In genomic region chr3:52238193-52238760, GRCh38 we compare ENCODE assay signal across 8 cellular contexts. TPM values are rescaled to one million over a fixed set of nuclear protein-coding genes. Genes with fewer than 3 reads are reported as not detected.
DNase-seq lines count a peak whose midpoint lies in the region; ATAC-seq and TF ChIP-seq lines count a peak whose summit lies in the region.

No MANE protein-coding gene starts in this region.

- H3K9me2 ChIP-seq in SK-N-SH: no peaks in the 10 kb centered on the region

- ATAC-seq in GM21825 (IDR thresholded peaks at IDR 0.05; ENCODE audit: unreplicated experiment) (peak; percentile 7), HG02610 (IDR thresholded peaks at IDR 0.05; ENCODE audit: unreplicated experiment) (no peak)

- no peaks in the 10 kb centered on the region; the same call in 1 of the 2 replicates for H3K9me3 ChIP-seq in AG04450 (ENCODE audit: control insufficient read depth, insufficient read depth, low read length)
- H3K9me3 ChIP-seq in SK-N-SH: no peaks in the 10 kb centered on the region
- no peaks in the 10 kb centered on the region for H3K9me3 ChIP-seq in esophagus muscularis mucosa

- POLR2A ChIA-PET in AG04450 (lab: Yijun Ruan, JAX) (interaction anchor here (0.6 to 2.3 kb wide), 7 partner anchors 8 to 84 kb away, joined by 3 to 14 read pairs (median 6); partner anchors contain the start of genes GLYCTK, POC1A, PPM1M and WDR82), SK-N-SH (lab: Yijun Ruan, JAX) (interaction anchor here (0.7 to 4.6 kb wide), 7 partner anchors 8 to 64 kb away, joined by 3 to 67 read pairs (median 3); partner anchors contain the start of gene WDR82)

- TF ChIP-seq POLR2A in esophagus muscularis mucosa (IDR thresholded peaks at IDR 0.05; ENCODE audit: low read depth): no peak

- no peaks in the 10 kb centered on the region for H3K27me3 ChIP-seq in AG04450 (ENCODE audit: control insufficient read depth, insufficient read depth, low read length)
- H3K27me3 ChIP-seq in SK-N-SH (ENCODE audit: insufficient read depth): no peaks in the 10 kb centered on the region
- H3K27me3 ChIP-seq in esophagus muscularis mucosa: no peaks in the 10 kb centered on the region

- H4K20me1 ChIP-seq in SK-N-SH (ENCODE audit: insufficient read depth): peaks cover 4% of the 10 kb centered on the region; the same call in 1 of the 2 replicates

- H3K79me2 ChIP-seq in SK-N-SH (ENCODE audit: insufficient read depth): peaks cover 67% of the 10 kb centered on the region

- H3K4me3 ChIP-seq in AG04450 (ENCODE audit: low read depth, low read length) (peak overlapping the region; percentile 96), SK-N-SH (ENCODE audit: low read depth in 2 of 2, low read length in 1 of 2) (peak overlapping the region; percentile 90 to 97), esophagus muscularis mucosa (peak overlapping the region; percentile 75 to 96 (median 85))

- no peak for DNase-seq in AG04450 (ENCODE audit: low read depth, low spot score)
- DNase-seq in SK-N-SH: no peak
- no peak for DNase-seq in esophagus muscularis mucosa (ENCODE audit: extremely low spot score)
- peak; percentile 19 for DNase-seq in posterior vena cava (ENCODE audit: low spot score)
- DNase-seq in 8988T: no peak
- no peak for DNase-seq in LoVo (ENCODE audit: low spot score)

- H3K4me2 ChIP-seq in SK-N-SH: peak overlapping the region; percentile 89

- peaks cover 24% of the 10 kb centered on the region for H3F3A ChIP-seq in SK-N-SH (replicated peaks; ENCODE audit: insufficient read depth)

- peaks cover 8 to 45% of the 10 kb centered on the region in 2 experiments for H3K4me1 ChIP-seq in SK-N-SH (ENCODE audit: control insufficient read depth in 1 of 2, insufficient read depth in 2 of 2, low read depth in 1 of 2, low read length in 1 of 2)
- peaks cover 39 to 70% (median 66%) of the 10 kb centered on the region in 4 donors for H3K4me1 ChIP-seq in esophagus muscularis mucosa

- H3K9ac ChIP-seq in SK-N-SH: peak overlapping the region; percentile 83

- H3K27ac ChIP-seq in AG04450 (ENCODE audit: low read depth, low read length) (peak overlapping the region; percentile 99), SK-N-SH (ENCODE audit: low read depth in 2 of 2, low read length in 1 of 2) (peak overlapping the region; percentile 93 to 96), esophagus muscularis mucosa (replicated peaks in 1 of 4) (peak overlapping the region; percentile 89 to 94 (median 91))

- TF ChIP-seq CTCF in AG04450 (IDR thresholded peaks at IDR 0.05; ENCODE audit: low read depth, low read length): no peak
- no peak for TF ChIP-seq CTCF in SK-N-SH (IDR thresholded peaks at IDR 0.05)
- no peak for TF ChIP-seq CTCF in esophagus muscularis mucosa (IDR thresholded peaks at IDR 0.05)

- no peak for TF ChIP-seq RAD21 in SK-N-SH (IDR thresholded peaks at IDR 0.05; ENCODE audit: low read length)

- H2AFZ ChIP-seq in SK-N-SH (ENCODE audit: low read depth): peak overlapping the region; percentile 66; the same call in 1 of the 2 replicates

- H3K36me3 ChIP-seq in SK-N-SH (replicated peaks in 1 of 2; ENCODE audit: control insufficient read depth in 1 of 2, insufficient read depth in 2 of 2, low read length in 1 of 2): peaks cover 5% of the 10 kb centered on the region in 2 experiments
- peaks cover 0 to 18% (median 9%) of the 10 kb centered on the region in 4 donors for H3K36me3 ChIP-seq in esophagus muscularis mucosa

- TF ChIP-seq EP300 in SK-N-SH (IDR thresholded peaks at IDR 0.05; ENCODE audit: borderline replicate concordance in 1 of 2, low read depth in 1 of 2, low read length in 1 of 2) (no peak), esophagus muscularis mucosa (IDR thresholded peaks at IDR 0.05) (no peak)

- CTCF ChIA-PET in AG04450 (lab: Charles Lee): interaction anchor here (0.9 to 4.8 kb wide), 4 partner anchors 17 to 101 kb away, joined by 3 to 52 read pairs (median 5); no protein-coding TSS in a partner anchor
- CTCF ChIA-PET in SK-N-SH (lab: Yijun Ruan, JAX): interaction anchor here (0.8 to 11.8 kb wide), 8 partner anchors 11 to 246 kb away, joined by 3 to 257 read pairs (median 5); partner anchors contain the start of genes TLR9 and WDR82

- 8% methylated on average over 9 of the region's 11 CpGs for WGBS in SK-N-SH (ENCODE audit: low lambda C conversion rate)
- 10% methylated on average over 11 of the region's 11 CpGs for WGBS in esophagus muscularis mucosa

- intact Hi-C loops in esophagus muscularis mucosa (cut with DNase I): loop anchor here (2.0 kb wide), 1 partner anchor 41 kb away; the partner anchor contains the start of gene WDR82
- intact Hi-C loops in posterior vena cava (cut with DNase I): loop anchor here in 1 of 2 donors (5.0 kb wide), 1 partner anchor 49 kb away; the partner anchor contains the start of gene GLYCTK

TF ChIP-seq in SK-N-SH, 30 proteins besides CTCF, POLR2A, EP300 and RAD21:
- TF ChIP-seq USF1 (IDR thresholded peaks at IDR 0.05; ENCODE audit: borderline replicate concordance, low read depth) (no peak), TAF1 (IDR thresholded peaks at IDR 0.05; ENCODE audit: borderline replicate concordance, low read depth, low read length) (no peak), MXI1 (IDR thresholded peaks at IDR 0.05; ENCODE audit: low read depth, low read length) (peak; percentile 59; the same call in 1 of the 2 replicates)
- TF ChIP-seq, protein P1, sequence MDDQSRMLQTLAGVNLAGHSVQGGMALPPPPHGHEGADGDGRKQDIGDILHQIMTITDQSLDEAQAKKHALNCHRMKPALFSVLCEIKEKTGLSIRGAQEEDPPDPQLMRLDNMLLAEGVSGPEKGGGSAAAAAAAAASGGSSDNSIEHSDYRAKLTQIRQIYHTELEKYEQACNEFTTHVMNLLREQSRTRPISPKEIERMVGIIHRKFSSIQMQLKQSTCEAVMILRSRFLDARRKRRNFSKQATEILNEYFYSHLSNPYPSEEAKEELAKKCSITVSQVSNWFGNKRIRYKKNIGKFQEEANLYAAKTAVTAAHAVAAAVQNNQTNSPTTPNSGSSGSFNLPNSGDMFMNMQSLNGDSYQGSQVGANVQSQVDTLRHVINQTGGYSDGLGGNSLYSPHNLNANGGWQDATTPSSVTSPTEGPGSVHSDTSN (IDR thresholded peaks at IDR 0.05): no peak
- TF ChIP-seq, protein P2, sequence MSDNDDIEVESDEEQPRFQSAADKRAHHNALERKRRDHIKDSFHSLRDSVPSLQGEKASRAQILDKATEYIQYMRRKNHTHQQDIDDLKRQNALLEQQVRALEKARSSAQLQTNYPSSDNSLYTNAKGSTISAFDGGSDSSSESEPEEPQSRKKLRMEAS (IDR thresholded peaks at IDR 0.05; ENCODE audit: low read depth): 0 out of 2 replicates have a peak, but pooled peaks have one; percentile 24

RNA-seq across cellular contexts. Expression of gene TWF2, which starts 0.7 kb away (rescaled TPM):
- polyA plus RNA-seq in AG04450 (2011; rRNA removed) (96.6 and 128 TPM in 2 replicates), SK-N-SH (2012; rRNA removed) (157 and 188 TPM in 2 replicates)
- 61.0 and 91.5 TPM in 2 replicates for polyA minus RNA-seq in AG04450 (2011; rRNA and poly(A)+ RNA removed)
- polyA plus RNA-seq in SK-N-SH (2012; cell fraction: cytosol; rRNA removed): 81.6 and 132 TPM in 2 replicates
- 125 and 150 TPM in 2 replicates for polyA plus RNA-seq in SK-N-SH (2012; cell fraction: nucleus; rRNA removed)
- total RNA-seq in esophagus muscularis mucosa (10 to 100 TPM; 66.4 to 89.5 (median 79.9) TPM), posterior vena cava (10 to 100 TPM; 40.0 to 51.0 TPM)

RNA-seq across cellular contexts. Expression of gene PPM1M, which starts 7.3 kb away (rescaled TPM):
- polyA plus RNA-seq in AG04450 (2011; rRNA removed): 29.2 and 34.4 TPM in 2 replicates
- 26.5 and 33.5 TPM in 2 replicates for polyA minus RNA-seq in AG04450 (2011; rRNA and poly(A)+ RNA removed)
- polyA plus RNA-seq in SK-N-SH (2012; rRNA removed): 19.2 and 23.9 TPM in 2 replicates
- polyA plus RNA-seq in SK-N-SH (2012; cell fraction: cytosol; rRNA removed): 11.7 and 15.6 TPM in 2 replicates
- polyA plus RNA-seq in SK-N-SH (2012; cell fraction: nucleus; rRNA removed): 56.2 and 60.9 TPM in 2 replicates
- 10 to 100 TPM; 24.1 to 35.7 (median 32.4) TPM for total RNA-seq in esophagus muscularis mucosa
- total RNA-seq in posterior vena cava: 10 to 100 TPM; 21.1 to 28.8 TPM

RNA-seq across cellular contexts. Expression of gene TLR9, which starts 12.8 kb away (rescaled TPM):
- polyA plus RNA-seq in AG04450 (2011; rRNA removed): 0.02 and 0.05 TPM in 2 replicates
- polyA minus RNA-seq in AG04450 (2011; rRNA and poly(A)+ RNA removed): not detected in 2 replicates
- 0.12 TPM in 1 of 2 replicates, not detected in the other for polyA plus RNA-seq in SK-N-SH (2012; rRNA removed)
- not detected in 2 replicates for polyA plus RNA-seq in SK-N-SH (2012; cell fraction: cytosol; rRNA removed)
- polyA plus RNA-seq in SK-N-SH (2012; cell fraction: nucleus; rRNA removed): 0.31 and 0.38 TPM in 2 replicates
- total RNA-seq in esophagus muscularis mucosa: under 1 TPM in 3 of 4 donors, not detected in 1; 0.13 to 0.69 (median 0.17) TPM
- under 1 TPM; 0.46 to 0.52 TPM for total RNA-seq in posterior vena cava

RNA-seq across cellular contexts. Expression of gene WDR82, which starts 40.2 kb away (rescaled TPM):
- polyA plus RNA-seq in AG04450 (2011; rRNA removed) (69.2 and 77.6 TPM in 2 replicates), SK-N-SH (2012; rRNA removed) (41.2 and 57.8 TPM in 2 replicates)
- polyA minus RNA-seq in AG04450 (2011; rRNA and poly(A)+ RNA removed): 62.2 and 73.6 TPM in 2 replicates
- polyA plus RNA-seq in SK-N-SH (2012; cell fraction: cytosol; rRNA removed): 55.6 and 67.2 TPM in 2 replicates
- 11.1 and 24.5 TPM in 2 replicates for polyA plus RNA-seq in SK-N-SH (2012; cell fraction: nucleus; rRNA removed)
- total RNA-seq in esophagus muscularis mucosa (100 to 1,000 TPM in 1 of 4 donors, 10 to 100 TPM in 3; 62.6 to 101 (median 80.9) TPM), posterior vena cava (10 to 100 TPM; 58.4 to 72.6 TPM)

RNA-seq across cellular contexts. Expression of gene ALAS1, which starts 40.3 kb away (rescaled TPM):
- polyA plus RNA-seq in AG04450 (2011; rRNA removed) (61.4 and 61.7 TPM in 2 replicates), SK-N-SH (2012; rRNA removed) (42.4 and 47.9 TPM in 2 replicates)
- polyA minus RNA-seq in AG04450 (2011; rRNA and poly(A)+ RNA removed): 63.9 and 85.0 TPM in 2 replicates
- 25.8 and 35.6 TPM in 2 replicates for polyA plus RNA-seq in SK-N-SH (2012; cell fraction: cytosol; rRNA removed)
- polyA plus RNA-seq in SK-N-SH (2012; cell fraction: nucleus; rRNA removed): 43.9 and 67.3 TPM in 2 replicates
- total RNA-seq in esophagus muscularis mucosa (10 to 100 TPM; 31.1 to 50.5 (median 38.9) TPM), posterior vena cava (10 to 100 TPM; 28.5 to 31.4 TPM)
